In genomic region chr15:54354341-54354740, GRCh38 we compare ENCODE assay signal across 6 cellular contexts.
"Had no signal": no experiment of that assay in that cellular context is flagged by ENCODE, and none has a peak within 500 bp of the region (broad histone marks: within the 10 kb centered on the region; RNA-seq: fewer than 3 reads in every experiment).

No MANE protein-coding gene starts in this region.

- H3K4me1 Mint-ChIP-seq: GM23338, H9, IgD-negative memory B cell had no signal

- H3K36me3 Mint-ChIP-seq: IgD-negative memory B cell had no signal

- H3K4me3 ChIP-seq: GM23338 had no signal

- H3K4me3 Mint-ChIP-seq: GM23338, H9, IgD-negative memory B cell had no signal

- H3K27ac Mint-ChIP-seq: GM23338, H9, IgD-negative memory B cell had no signal

- DNase-seq: H9, HCEC 1CT, KBM-7 had no signal

- H3K27ac ChIP-seq: HL-60 had no signal

- H3K27me3 Mint-ChIP-seq: IgD-negative memory B cell had no signal
